ENCODE assay signal across 12 cellular contexts in the genomic region with DNA sequence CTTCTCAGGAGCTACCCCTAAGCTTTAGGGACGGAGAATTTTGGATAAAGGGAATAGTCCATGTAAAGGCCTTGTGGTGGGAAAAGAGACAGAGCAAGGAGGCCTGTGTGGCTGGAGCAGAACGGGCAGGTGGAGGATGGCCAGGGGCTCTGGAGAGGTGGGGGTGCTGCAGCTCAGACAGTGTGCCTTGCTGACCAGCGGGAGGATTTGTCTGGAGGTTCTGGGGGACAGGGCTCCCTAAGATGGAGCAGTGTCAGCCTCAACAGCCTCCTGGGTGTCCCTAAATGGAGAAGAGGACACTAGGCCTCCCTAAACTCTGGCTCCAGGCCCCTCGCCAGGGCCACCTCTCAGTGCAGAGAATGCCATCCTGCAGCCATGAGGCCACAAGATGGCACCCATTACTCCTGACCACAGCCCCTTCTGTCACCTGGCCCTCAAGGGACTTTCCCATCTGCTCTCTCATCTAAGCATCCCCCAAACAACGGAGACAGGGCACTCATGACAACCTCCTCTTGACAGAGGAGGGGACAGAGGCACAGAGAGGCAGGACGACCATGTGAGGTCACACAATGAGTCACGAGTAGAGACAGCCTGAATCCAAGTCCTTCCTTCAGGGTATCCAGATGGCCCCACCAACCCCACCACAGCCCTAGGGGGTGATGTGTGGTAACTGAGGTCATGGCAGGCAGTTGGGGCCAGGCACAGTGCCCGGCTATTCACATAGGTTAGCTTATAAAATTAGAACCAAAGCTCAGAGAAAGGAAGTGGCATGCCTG.
DNase-seq lines count a peak whose midpoint lies in the region; ATAC-seq, FAIRE-seq and TF ChIP-seq lines count a peak whose summit lies in the region.
"Had no signal": no experiment of that assay in that cellular context is flagged by ENCODE, and none has a peak within 500 bp of the region (broad histone marks: within the 10 kb centered on the region; RNA-seq: fewer than 3 reads in every experiment).

No MANE protein-coding gene starts in this region.

- DNase-seq in D721Med (ENCODE audit: insufficient read length, low spot score) (no peak), H7 (peak; percentile 16), natural killer cell (peak; percentile 30), COLO829 (ENCODE audit: low spot score) (no peak)
- peak; percentile 5 for DNase-seq in activated naive CD4-positive, alpha-beta T cell treated with anti-CD3 and anti-CD28 coated beads, Interleukin-2, amount 50 U/mL, for 16 hours
- DNase-seq: effector CD4-positive, alpha-beta T cell; NCI-H1930 had no signal

- TF ChIP-seq CTCF in D721Med (IDR thresholded peaks at IDR 0.05; ENCODE audit: insufficient read depth, missing control alignments) (peak; percentile 2), natural killer cell (IDR thresholded peaks at IDR 0.05) (no peak)

- ATAC-seq in natural killer cell (peak; percentile 30 to 82 (median 80)), GM21528 (IDR thresholded peaks at IDR 0.05; ENCODE audit: low FRiP score, unreplicated experiment) (no peak), HG03571 (IDR thresholded peaks at IDR 0.05; ENCODE audit: unreplicated experiment) (no peak)
- ATAC-seq: PC-3 had no signal

- FAIRE-seq in D721Med (lab: Jason Lieb, UNC) = no peak
- FAIRE-seq: HTR-8/SVneo, urothelium cell line had no signal

- intact Hi-C loops in natural killer cell (cut with micrococcal nuclease) = no loop called here

- H3K27ac Mint-ChIP-seq in natural killer cell = peak overlapping the region in 1 of 2 donors; percentile 29

- no peak overlapping the region for H3K4me3 ChIP-seq in H7 (ENCODE audit: insufficient read depth, low read depth, low read length)

- peaks cover 7% of the 10 kb centered on the region in 2 donors for H3K4me1 Mint-ChIP-seq in natural killer cell

- no peaks in the 10 kb centered on the region for H3K9me3 Mint-ChIP-seq in natural killer cell

- H3K27me3 ChIP-seq in H7 (ENCODE audit: control insufficient read depth, insufficient read depth, low read length) = no peaks in the 10 kb centered on the region; the same call in 1 of the 2 replicates

- H3K36me3 ChIP-seq in H7 (replicated peaks; ENCODE audit: control insufficient read depth, insufficient read depth, low read length) = no peaks in the 10 kb centered on the region

- H3K36me3 Mint-ChIP-seq in natural killer cell = no peaks in the 10 kb centered on the region

- no peak overlapping the region for H3K4me3 Mint-ChIP-seq in natural killer cell

- peaks cover 6 to 16% of the 10 kb centered on the region in 2 donors for H3K27me3 Mint-ChIP-seq in natural killer cell (ENCODE audit: low read depth in 2 of 2)

Comparison
In these comparisons a context has a peak if more than half of its experiments do, and no peak if none do; other contexts are left out.
1. DNase-seq: peak in H7 (single experiment), activated naive CD4-positive, alpha-beta T cell treated with anti-CD3 and anti-CD28 coated beads, Interleukin-2, amount 50 U/mL, for 16 hours (single experiment) and natural killer cell (single experiment); none in D721Med (single experiment) and COLO829 (single experiment).
2. ATAC-seq: peak in natural killer cell (3 of 3); none in GM21528 (single experiment) and HG03571 (single experiment).